In the genomic region with DNA sequence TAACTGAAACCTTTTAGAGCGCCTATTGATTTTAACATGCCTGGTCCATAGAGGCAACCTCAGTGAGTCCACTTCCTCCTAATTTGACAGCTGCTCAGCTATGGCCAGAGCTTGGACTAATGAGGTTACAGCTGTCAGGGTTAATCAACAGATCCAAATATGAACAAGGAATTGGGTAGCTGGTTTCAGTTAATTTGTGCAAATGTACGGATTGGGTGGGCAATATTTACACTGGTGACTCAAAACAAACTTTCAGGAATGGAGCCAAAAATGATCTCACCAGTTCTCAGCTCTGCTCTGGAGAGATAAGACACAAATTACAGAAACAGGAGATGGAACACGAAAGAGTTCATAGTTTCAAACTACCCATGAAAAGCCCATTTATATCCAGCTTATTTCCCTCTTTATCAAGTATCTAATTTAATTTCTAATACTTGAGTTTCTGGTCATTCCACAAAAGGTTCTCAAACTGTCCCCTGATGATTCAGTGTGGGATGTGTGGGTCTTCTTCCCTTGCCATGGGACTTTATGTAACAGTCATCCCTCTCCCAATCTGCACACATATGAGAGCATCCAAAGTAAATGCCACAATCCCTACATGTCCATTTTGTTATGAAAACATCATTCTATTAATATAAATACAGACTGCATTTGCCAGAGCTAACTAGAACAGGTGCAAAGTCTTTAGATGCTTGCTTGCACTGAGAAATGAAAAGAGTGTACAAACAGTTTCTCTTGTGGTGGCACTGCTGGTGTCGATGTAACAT, we compare ENCODE assay signal across 12 cellular contexts.
DNase-seq lines count a peak whose midpoint lies in the region; ATAC-seq and TF ChIP-seq lines count a peak whose summit lies in the region.
"Had no signal": no experiment of that assay in that cellular context is flagged by ENCODE, and none has a peak within 500 bp of the region (broad histone marks: within the 10 kb centered on the region; RNA-seq: fewer than 3 reads in every experiment).

No MANE protein-coding gene starts in this region.

- no peak overlapping the region for H3K4me2 ChIP-seq in trophoblast cell (ENCODE audit: low read length)

- no peak overlapping the region for H3K18ac ChIP-seq in trophoblast cell (ENCODE audit: low read length)

- no peak overlapping the region for H3K23ac ChIP-seq in trophoblast cell (ENCODE audit: low read length)

- no peak overlapping the region for H3K4me3 ChIP-seq in upper lobe of right lung
- no peak overlapping the region for H3K4me3 ChIP-seq in trophoblast cell (ENCODE audit: low read depth, low read length)
- H3K4me3 ChIP-seq: tibial artery had no signal

- H3K27me3 Mint-ChIP-seq in mesothelial cell of epicardium (ENCODE audit: low read depth), result no peaks in the 10 kb centered on the region
- peaks cover 40% of the 10 kb centered on the region for H3K27me3 Mint-ChIP-seq in T-helper 17 cell

- H3K9ac ChIP-seq in trophoblast cell (ENCODE audit: low read length), result no peak overlapping the region

- DNase-seq in NCI-H1105 (lab: John Stamatoyannopoulos, UW) (peak; percentile 9), amniotic epithelial cell (ENCODE audit: low read depth) (peak; percentile 42), mesothelial cell of epicardium (ENCODE audit: low spot score in 2 of 2, unreplicated experiment in 2 of 2) (no peak), upper lobe of right lung (no peak), NCI-H82 treated with DMSO at 0.1 percent for 48 hours (lab: John Stamatoyannopoulos, UW; ENCODE audit: unreplicated experiment) (no peak), T-helper 17 cell (no peak), trophoblast cell (no peak)
- DNase-seq: activated CD4-positive, alpha-beta T cell treated with anti-CD3 and anti-CD28 coated beads, Interleukin-2, amount 50 U/mL, for 4 hours; tibial artery had no signal

- H3K14ac ChIP-seq in trophoblast cell (ENCODE audit: low read length), result no peak overlapping the region

- H3K4me1 ChIP-seq in upper lobe of right lung (no peaks in the 10 kb centered on the region), trophoblast cell (ENCODE audit: control insufficient read depth in 1 of 2, insufficient read depth in 2 of 2, low read length in 2 of 2) (peaks cover 0 to 3% of the 10 kb centered on the region in 2 experiments)

- no peak overlapping the region for H2BK5ac ChIP-seq in trophoblast cell (ENCODE audit: low read depth, low read length, poor library complexity)

- no peaks in the 10 kb centered on the region for H3K36me3 ChIP-seq in upper lobe of right lung
- no peaks in the 10 kb centered on the region for H3K36me3 ChIP-seq in trophoblast cell (ENCODE audit: control insufficient read depth in 1 of 2, insufficient read depth in 2 of 2, low read length in 2 of 2)
- H3K36me3 ChIP-seq: tibial artery had no signal

- H3K4me3 Mint-ChIP-seq in mesothelial cell of epicardium, result no peak overlapping the region
- H3K4me3 Mint-ChIP-seq in T-helper 17 cell, result no peak overlapping the region
- H3K4me3 Mint-ChIP-seq: central memory CD8-positive, alpha-beta T cell had no signal

- H2BK120ac ChIP-seq in trophoblast cell (ENCODE audit: insufficient read depth, low read length, poor library complexity), result no peak overlapping the region

- WGBS in trophoblast cell (ENCODE audit: extremely low coverage, insufficient coverage, insufficient read length), result no CpG with 5 or more reads among the region's 4 CpGs

- peak overlapping the region; percentile 29 for H3K27ac Mint-ChIP-seq in mesothelial cell of epicardium
- H3K27ac Mint-ChIP-seq in T-helper 17 cell, result no peak overlapping the region

- H3K27ac ChIP-seq in upper lobe of right lung (no peak overlapping the region), trophoblast cell (ENCODE audit: low read depth, low read length) (no peak overlapping the region)
- H3K27ac ChIP-seq: HL-60, tibial artery had no signal

- H3K27me3 ChIP-seq in upper lobe of right lung, result no peaks in the 10 kb centered on the region
- no peaks in the 10 kb centered on the region for H3K27me3 ChIP-seq in trophoblast cell (ENCODE audit: insufficient read depth, low read length)
- H3K27me3 ChIP-seq: tibial artery had no signal

- H4K91ac ChIP-seq in trophoblast cell (ENCODE audit: low read depth, low read length), result no peak overlapping the region

- intact Hi-C loops in upper lobe of right lung (cut with DNase I), result no loop called here

- no peak overlapping the region for H4K12ac ChIP-seq in trophoblast cell (ENCODE audit: low read depth, low read length)

- no peak for TF ChIP-seq CTCF in mesothelial cell of epicardium (IDR thresholded peaks at IDR 0.05; ENCODE audit: unreplicated experiment)
- no peak for TF ChIP-seq CTCF in upper lobe of right lung (IDR thresholded peaks at IDR 0.05)

- ATAC-seq in GM18502 (IDR thresholded peaks at IDR 0.05; ENCODE audit: poor library complexity, unreplicated experiment) (peak; percentile 42), upper lobe of right lung (no peak), T-helper 17 cell (no peak)

- no peaks in the 10 kb centered on the region for H3K79me2 ChIP-seq in trophoblast cell (ENCODE audit: control insufficient read depth, insufficient read depth, low read length, poor library complexity)

- no peaks in the 10 kb centered on the region for H3K79me1 ChIP-seq in trophoblast cell (ENCODE audit: low read length)

- no peak overlapping the region for H2BK12ac ChIP-seq in trophoblast cell (ENCODE audit: low read length)

- H3K4ac ChIP-seq in trophoblast cell (ENCODE audit: low read depth, low read length), result no peak overlapping the region

- H3K4me1 Mint-ChIP-seq in mesothelial cell of epicardium (peaks cover 33% of the 10 kb centered on the region), T-helper 17 cell (no peaks in the 10 kb centered on the region)
- H3K4me1 Mint-ChIP-seq: central memory CD8-positive, alpha-beta T cell had no signal

- H3K9me3 Mint-ChIP-seq in mesothelial cell of epicardium, result peaks cover 4% of the 10 kb centered on the region
- H3K9me3 Mint-ChIP-seq: central memory CD8-positive, alpha-beta T cell had no signal

- H3K36me3 Mint-ChIP-seq in mesothelial cell of epicardium, result no peaks in the 10 kb centered on the region
- no peaks in the 10 kb centered on the region for H3K36me3 Mint-ChIP-seq in T-helper 17 cell (ENCODE audit: low read depth)

- H3K9me3 ChIP-seq in upper lobe of right lung (no peaks in the 10 kb centered on the region), T-helper 17 cell (ENCODE audit: control insufficient read depth, low read length, poor library complexity, severe bottlenecking) (no peaks in the 10 kb centered on the region), trophoblast cell (ENCODE audit: insufficient read depth, low read depth, low read length) (no peaks in the 10 kb centered on the region)
- H3K9me3 ChIP-seq: tibial artery had no signal

- no peak overlapping the region for H4K8ac ChIP-seq in trophoblast cell (ENCODE audit: low read depth, low read length)

- H2AK5ac ChIP-seq in trophoblast cell (ENCODE audit: low read length), result no peak overlapping the region

- H2AFZ ChIP-seq in trophoblast cell (ENCODE audit: insufficient read depth, low read length, poor library complexity), result no peak overlapping the region

Comparison
In these comparisons a context has a peak if more than half of its experiments do, and no peak if none do; other contexts are left out.
1. DNase-seq: peak in NCI-H1105 (single experiment) and amniotic epithelial cell (single experiment); none in mesothelial cell of epicardium (0 of 2), upper lobe of right lung (single experiment), NCI-H82 treated with DMSO at 0.1 percent for 48 hours (single experiment), T-helper 17 cell (0 of 3) and trophoblast cell (0 of 2).